In genomic region chr7:29375641-29376562, GRCh38 we compare ENCODE assay signal across 12 cellular contexts.
DNase-seq lines count a peak whose midpoint lies in the region; ATAC-seq and TF ChIP-seq lines count a peak whose summit lies in the region.
"Had no signal": no experiment of that assay in that cellular context is flagged by ENCODE, and none has a peak within 500 bp of the region (broad histone marks: within the 10 kb centered on the region; RNA-seq: fewer than 3 reads in every experiment).

No MANE protein-coding gene starts in this region.

- peaks cover 11% of the 10 kb centered on the region for H3K4me1 Mint-ChIP-seq in endodermal cell
- H3K4me1 Mint-ChIP-seq: activated T-helper 17 cell treated with anti-CD3 and anti-CD28 coated beads, Interleukin-2, amount 50 U/mL, for 72 hours had no signal

- H3K4me3 ChIP-seq in endodermal cell (ENCODE audit: low read length), result no peak overlapping the region
- H3K4me3 ChIP-seq in right lobe of liver, result peak overlapping the region in 2 of 3 donors; percentile 0 to 28

- H3K27me3 ChIP-seq in endodermal cell (ENCODE audit: control insufficient read depth, insufficient read depth, low read length, poor library complexity, severe bottlenecking) (no peaks in the 10 kb centered on the region), right lobe of liver (no peaks in the 10 kb centered on the region)

- no peak overlapping the region for H3K4me3 Mint-ChIP-seq in endodermal cell
- H3K4me3 Mint-ChIP-seq: activated T-helper 17 cell treated with anti-CD3 and anti-CD28 coated beads, Interleukin-2, amount 50 U/mL, for 72 hours; CD8-positive, alpha-beta T cell; natural killer cell treated with Interleukin-12 subunit alpha and Interleukin-12 subunit beta and Interleukin-15 and Interleukin-18, amount 100 ng/mL, for 72 hours had no signal

- intact Hi-C loops in right lobe of liver (cut with DNase I), result no loop called here

- no peaks in the 10 kb centered on the region for H3K27me3 Mint-ChIP-seq in endodermal cell (ENCODE audit: insufficient read depth)
- H3K27me3 Mint-ChIP-seq: natural killer cell treated with Interleukin-12 subunit alpha and Interleukin-12 subunit beta and Interleukin-15 and Interleukin-18, amount 100 ng/mL, for 72 hours had no signal

- H3K36me3 Mint-ChIP-seq in endodermal cell (ENCODE audit: low read depth), result peaks cover 2% of the 10 kb centered on the region
- H3K36me3 Mint-ChIP-seq: natural killer cell treated with Interleukin-12 subunit alpha and Interleukin-12 subunit beta and Interleukin-15 and Interleukin-18, amount 100 ng/mL, for 72 hours had no signal

- WGBS in endodermal cell (ENCODE audit: insufficient coverage in 1 of 2, insufficient read length in 1 of 2), 2 experiments, result 91 to 92% methylated on average over 5 to 7 of the region's 7 CpGs
- 29% methylated on average over 6 of the region's 7 CpGs for WGBS in right lobe of liver (ENCODE audit: insufficient coverage, low coverage, low lambda C conversion rate, missing lambda C conversion rate)

- H3K9me3 Mint-ChIP-seq in endodermal cell, result no peaks in the 10 kb centered on the region
- H3K9me3 Mint-ChIP-seq: activated T-helper 17 cell treated with anti-CD3 and anti-CD28 coated beads, Interleukin-2, amount 50 U/mL, for 72 hours; CD8-positive, alpha-beta T cell; natural killer cell treated with Interleukin-12 subunit alpha and Interleukin-12 subunit beta and Interleukin-15 and Interleukin-18, amount 100 ng/mL, for 72 hours had no signal

- TF ChIP-seq POLR2A in right lobe of liver (IDR thresholded peaks at IDR 0.05), result peak; percentile 69

- peaks cover 8% of the 10 kb centered on the region for H3K4me1 ChIP-seq in endodermal cell (ENCODE audit: control insufficient read depth, insufficient read depth, low read length)
- H3K4me1 ChIP-seq in right lobe of liver, result peaks cover 0 to 33% (median 2%) of the 10 kb centered on the region in 4 donors

- H3K9me3 ChIP-seq in endodermal cell (ENCODE audit: control insufficient read depth, low read length) (no peaks in the 10 kb centered on the region), right lobe of liver (no peaks in the 10 kb centered on the region)

- H3K9ac ChIP-seq in endodermal cell (ENCODE audit: extremely low read depth, low read length, poor library complexity, severe bottlenecking), result no peak overlapping the region

- DNase-seq in DMS153 (lab: John Stamatoyannopoulos, UW) (peak; percentile 92), LHCN-M2 (ENCODE audit: low read depth) (peak; percentile 45), endodermal cell (peak; percentile 68), right lobe of liver (peak; percentile 69 to 85 (median 83)), NCI-H1105 (lab: John Stamatoyannopoulos, UW) (no peak), Ammon's horn (ENCODE audit: low spot score) (no peak)
- DNase-seq in stimulated activated CD4-positive, alpha-beta T cell treated with anti-CD3 and anti-CD28 coated beads, Interleukin-1b, Interleukin-23, amount 100 ng/mL, for 48 hours, result no peak
- DNase-seq: CD8-positive, alpha-beta T cell; WERI-Rb-1 had no signal

- H3K36me3 ChIP-seq in endodermal cell (ENCODE audit: control insufficient read depth, insufficient read depth, low read length), result no peaks in the 10 kb centered on the region
- H3K36me3 ChIP-seq in right lobe of liver, result no peaks in the 10 kb centered on the region
- H3K36me3 ChIP-seq: WERI-Rb-1 had no signal

- H3K27ac ChIP-seq in endodermal cell (ENCODE audit: low read depth, low read length) (no peak overlapping the region), right lobe of liver (peak overlapping the region; percentile 79 to 93 (median 88))
- H3K27ac ChIP-seq: WERI-Rb-1 had no signal

- ATAC-seq in right lobe of liver, result peak; percentile 92 to 96 (median 94)
- ATAC-seq in HG03159 (IDR thresholded peaks at IDR 0.05; ENCODE audit: unreplicated experiment), result no peak
- ATAC-seq: activated T-helper 17 cell treated with anti-CD3 and anti-CD28 coated beads, Interleukin-2, amount 50 U/mL, for 72 hours; CD8-positive, alpha-beta T cell; natural killer cell treated with Interleukin-12 subunit alpha and Interleukin-12 subunit beta and Interleukin-15 and Interleukin-18, amount 100 ng/mL, for 72 hours had no signal

- TF ChIP-seq CTCF in endodermal cell (conservative IDR thresholded peaks at IDR 0.05) (no peak), right lobe of liver (IDR thresholded peaks at IDR 0.05) (no peak)

- peak overlapping the region; percentile 9 for H3K27ac Mint-ChIP-seq in endodermal cell
- H3K27ac Mint-ChIP-seq: activated T-helper 17 cell treated with anti-CD3 and anti-CD28 coated beads, Interleukin-2, amount 50 U/mL, for 72 hours; CD8-positive, alpha-beta T cell; natural killer cell treated with Interleukin-12 subunit alpha and Interleukin-12 subunit beta and Interleukin-15 and Interleukin-18, amount 100 ng/mL, for 72 hours had no signal

Comparison
In these comparisons a context has a peak if more than half of its experiments do, and no peak if none do; other contexts are left out.
1. DNase-seq: peak in DMS153 (single experiment), LHCN-M2 (single experiment), endodermal cell (single experiment) and right lobe of liver (3 of 3); none in NCI-H1105 (single experiment), stimulated activated CD4-positive, alpha-beta T cell treated with anti-CD3 and anti-CD28 coated beads, Interleukin-1b, Interleukin-23, amount 100 ng/mL, for 48 hours (single experiment) and Ammon's horn (single experiment).